ENCODE assay signal across 9 cellular contexts in the genomic region with DNA sequence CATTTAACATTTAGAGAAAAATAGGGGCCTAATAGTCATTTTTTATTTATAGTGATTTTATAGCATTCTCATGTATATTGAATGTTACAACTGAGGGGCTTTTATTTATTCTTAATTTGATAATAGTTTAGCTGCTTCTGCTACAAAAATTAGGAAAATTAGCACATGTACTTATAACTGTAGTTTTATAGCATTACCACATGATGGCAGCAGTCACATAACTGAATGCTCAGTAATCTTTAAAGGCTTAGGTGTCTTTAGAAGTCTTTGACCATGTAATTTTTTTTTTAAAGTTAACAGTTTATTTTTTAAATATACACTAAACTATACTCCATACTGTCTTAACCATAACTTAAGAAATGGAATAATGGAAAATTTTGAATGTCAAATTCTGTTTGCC.
DNase-seq lines count a peak whose midpoint lies in the region; ATAC-seq, FAIRE-seq and TF ChIP-seq lines count a peak whose summit lies in the region.
"Had no signal": no experiment of that assay in that cellular context is flagged by ENCODE, and none has a peak within 500 bp of the region (broad histone marks: within the 10 kb centered on the region; RNA-seq: fewer than 3 reads in every experiment).

No MANE protein-coding gene starts in this region.

- H3K4me1 Mint-ChIP-seq in activated B cell treated with CpG ODN at 0.5 μM for 24 hours = no peaks in the 10 kb centered on the region

- no peak overlapping the region for H3K27ac Mint-ChIP-seq in activated B cell treated with CpG ODN at 0.5 μM for 24 hours

- FAIRE-seq in kidney (lab: Jason Lieb, UNC) (peak; percentile 97), urothelium cell line (lab: Jason Lieb, UNC) (no peak)

- TF ChIP-seq CTCF in LNCAP (IDR thresholded peaks at IDR 0.05) (peak; percentile 47; the same call in 1 of the 2 replicates), activated B cell treated with CpG ODN at 0.5 μM for 24 hours (IDR thresholded peaks at IDR 0.05) (no peak), kidney (IDR thresholded peaks at IDR 0.05; ENCODE audit: borderline replicate concordance, extremely low read depth, insufficient read depth) (peak; percentile 37)

- H3K36me3 ChIP-seq in kidney (ENCODE audit: control insufficient read depth in 1 of 2, insufficient read depth in 2 of 2, low read length in 2 of 2) = peaks cover 0 to 20% of the 10 kb centered on the region in 2 donors

- no peaks in the 10 kb centered on the region for H3K4me1 ChIP-seq in kidney (ENCODE audit: control insufficient read depth in 1 of 2, insufficient read depth in 1 of 2, low read depth in 1 of 2, low read length in 2 of 2)

- CTCF ChIA-PET in activated B cell treated with CpG ODN at 0.5 μM for 24 hours (lab: Charles Lee) = no interaction called here

- no peak overlapping the region for H3K4me3 Mint-ChIP-seq in activated B cell treated with CpG ODN at 0.5 μM for 24 hours
- H3K4me3 Mint-ChIP-seq: CD8-positive, alpha-beta memory T cell had no signal

- H3K27ac ChIP-seq in kidney (ENCODE audit: low read depth in 2 of 2, low read length in 2 of 2) = no peak overlapping the region

- intact Hi-C loops in activated B cell treated with CpG ODN at 0.5 μM for 24 hours (cut with micrococcal nuclease) = no loop called here
- intact Hi-C loops in kidney (cut with DNase I) = no loop called here

- H3K9me3 ChIP-seq in kidney (ENCODE audit: control insufficient read depth in 1 of 2, low read length in 2 of 2) = no peaks in the 10 kb centered on the region

- no peak overlapping the region for H3K9ac ChIP-seq in kidney (ENCODE audit: low read length in 2 of 2)

- H3K27me3 Mint-ChIP-seq in activated B cell treated with CpG ODN at 0.5 μM for 24 hours = no peaks in the 10 kb centered on the region
- H3K27me3 Mint-ChIP-seq: CD8-positive, alpha-beta memory T cell had no signal

- peak; percentile 56 for ATAC-seq in activated B cell treated with CpG ODN at 0.5 μM for 24 hours (ENCODE audit: low read depth)
- no peak for ATAC-seq in GM21737 (IDR thresholded peaks at IDR 0.05; ENCODE audit: unreplicated experiment)
- no peak for ATAC-seq in HG03521 (IDR thresholded peaks at IDR 0.05; ENCODE audit: unreplicated experiment)

- DNase-seq in NCI-H1105 treated with DMSO at 0.1 percent for 48 hours (lab: John Stamatoyannopoulos, UW) = peak; percentile 23
- no peak for DNase-seq in NCI-H1105 (lab: John Stamatoyannopoulos, UW)
- DNase-seq in activated B cell treated with CpG ODN at 0.5 μM for 24 hours = no peak
- DNase-seq in kidney = no peak
- no peak for DNase-seq in urothelium cell line (ENCODE audit: low spot score)

- no peaks in the 10 kb centered on the region for H3K9me3 Mint-ChIP-seq in activated B cell treated with CpG ODN at 0.5 μM for 24 hours
- H3K9me3 Mint-ChIP-seq: CD8-positive, alpha-beta memory T cell had no signal

- no peak overlapping the region for H3K4me3 ChIP-seq in kidney (ENCODE audit: low read length in 2 of 2)

- H3K36me3 Mint-ChIP-seq in activated B cell treated with CpG ODN at 0.5 μM for 24 hours (ENCODE audit: low read depth) = peaks cover 55% of the 10 kb centered on the region

- POLR2A ChIA-PET in activated B cell treated with CpG ODN at 0.5 μM for 24 hours (lab: Charles Lee) = no interaction called here
